8 cellular contexts compared by ENCODE assay signal in the genomic region with DNA sequence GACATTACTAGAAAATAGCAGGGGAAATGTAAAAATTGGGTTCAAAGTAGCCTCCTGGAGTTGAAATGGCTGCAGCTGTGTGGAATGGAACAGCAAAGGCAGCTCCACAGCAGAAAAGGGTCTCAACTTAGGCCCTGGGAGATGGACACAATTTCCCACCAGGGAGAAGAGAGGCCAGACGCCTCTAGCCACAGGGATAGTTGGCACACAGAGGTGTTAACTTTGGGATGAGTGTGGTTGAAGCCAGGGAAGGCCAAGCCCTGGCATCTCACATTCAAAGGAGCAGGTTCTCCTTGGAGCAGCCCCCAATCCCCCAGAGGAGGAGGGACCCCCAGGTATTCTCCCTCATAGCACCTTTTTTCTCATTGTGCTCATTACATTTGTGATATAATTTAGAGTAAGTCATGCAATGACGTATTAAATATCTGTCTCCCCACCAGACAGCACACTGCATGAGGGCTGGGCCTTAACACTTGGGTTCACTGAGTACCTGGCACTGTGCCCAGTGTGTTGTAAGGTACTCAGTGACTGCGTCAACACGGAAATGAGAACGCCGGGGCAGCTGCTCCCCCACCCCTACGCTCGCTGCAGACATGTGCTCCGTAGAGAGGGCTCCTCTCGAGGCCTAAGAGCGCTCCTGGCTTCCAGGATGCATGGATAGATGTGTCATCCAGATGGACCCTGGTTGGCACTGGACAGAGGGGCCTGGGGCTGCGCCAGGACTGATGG.
A peak's percentile ranks its signal among the peaks of the same experiment; 100 is the strongest.
DNase-seq lines count a peak whose midpoint lies in the region; FAIRE-seq and TF ChIP-seq lines count a peak whose summit lies in the region.

No MANE protein-coding gene starts in this region.

- H4K5ac ChIP-seq in H9 (ENCODE audit: insufficient read length, low read depth, low read length) = no peak overlapping the region

- WGBS in H9 (ENCODE audit: extremely low coverage, insufficient read length, low lambda C conversion rate) = no CpG with 5 or more reads among the region's 12 CpGs

- H2AFZ ChIP-seq in H9 (ENCODE audit: low read length) (no peak overlapping the region), fibroblast of lung (ENCODE audit: low read length) (no peak overlapping the region), neural progenitor cell (replicated peaks) (no peak overlapping the region)

- H3K9ac ChIP-seq in H9 (ENCODE audit: extremely low read depth, insufficient read length, low read length) (no peak overlapping the region), fibroblast of lung (ENCODE audit: insufficient read depth, low read length) (no peak overlapping the region), neural progenitor cell (no peak overlapping the region)

- H3K4me3 Mint-ChIP-seq in H9 (no peak overlapping the region), neural progenitor cell (no peak overlapping the region)
- no peak overlapping the region for H3K4me3 Mint-ChIP-seq in activated T-helper 2 cell treated with anti-CD3 and anti-CD28 coated beads, Interferon-gamma antibody, Interleukin-2, Interleukin-4, amounts not matched to agents 10 μg/mL and 5 μg/mL and 100 μg/mL, durations not matched to agents 14 hours and 24 hours and 36 hours (ENCODE audit: low read depth)

- no peak overlapping the region; a peak in 1 of 7 replicates for H3K27ac Mint-ChIP-seq in H9
- no peak overlapping the region for H3K27ac Mint-ChIP-seq in activated T-helper 2 cell treated with anti-CD3 and anti-CD28 coated beads, Interferon-gamma antibody, Interleukin-2, Interleukin-4, amounts not matched to agents 10 μg/mL and 5 μg/mL and 100 μg/mL, durations not matched to agents 14 hours and 24 hours and 36 hours
- H3K27ac Mint-ChIP-seq in neural progenitor cell = no peak overlapping the region

- peaks cover 8% of the 10 kb centered on the region for H3K27me3 Mint-ChIP-seq in H9 (ENCODE audit: low read depth)
- no peaks in the 10 kb centered on the region for H3K27me3 Mint-ChIP-seq in activated T-helper 2 cell treated with anti-CD3 and anti-CD28 coated beads, Interferon-gamma antibody, Interleukin-2, Interleukin-4, amounts not matched to agents 10 μg/mL and 5 μg/mL and 100 μg/mL, durations not matched to agents 14 hours and 24 hours and 36 hours (ENCODE audit: low read depth)
- peaks cover 3% of the 10 kb centered on the region for H3K27me3 Mint-ChIP-seq in neural progenitor cell (ENCODE audit: insufficient read depth, low read depth)

- intact Hi-C loops in activated T-helper 2 cell treated with anti-CD3 and anti-CD28 coated beads, Interferon-gamma antibody, Interleukin-2, Interleukin-4, amounts not matched to agents 10 μg/mL and 5 μg/mL and 100 μg/mL, durations not matched to agents 14 hours and 24 hours and 36 hours (cut with micrococcal nuclease) = no loop called here

- H2BK120ac ChIP-seq in H9 (ENCODE audit: low read depth, low read length, poor library complexity, severe bottlenecking) = no peak overlapping the region

- H3K79me2 ChIP-seq in H9 (ENCODE audit: insufficient read depth, low read length) (no peaks in the 10 kb centered on the region), fibroblast of lung (ENCODE audit: control insufficient read depth, insufficient read depth, low read length) (no peaks in the 10 kb centered on the region), neural progenitor cell (ENCODE audit: low read depth) (no peaks in the 10 kb centered on the region)

- H3K23ac ChIP-seq in H9 (ENCODE audit: insufficient read length, low read depth, low read length) = no peak overlapping the region

- H3K18ac ChIP-seq in H9 (ENCODE audit: insufficient read length, low read depth, low read length) = no peak overlapping the region

- no peak overlapping the region for H4K8ac ChIP-seq in H9 (replicated peaks; ENCODE audit: insufficient read length, low read depth, low read length)

- H3K4me1 Mint-ChIP-seq in H9 (peaks cover 24 to 32% of the 10 kb centered on the region in 2 experiments), neural progenitor cell (peaks cover 7% of the 10 kb centered on the region)
- peaks cover 12% of the 10 kb centered on the region for H3K4me1 Mint-ChIP-seq in activated T-helper 2 cell treated with anti-CD3 and anti-CD28 coated beads, Interferon-gamma antibody, Interleukin-2, Interleukin-4, amounts not matched to agents 10 μg/mL and 5 μg/mL and 100 μg/mL, durations not matched to agents 14 hours and 24 hours and 36 hours (ENCODE audit: low read depth)

- H4K20me1 ChIP-seq in H9 (ENCODE audit: control insufficient read depth, insufficient read depth, insufficient read length) = no peaks in the 10 kb centered on the region
- no peaks in the 10 kb centered on the region for H4K20me1 ChIP-seq in fibroblast of lung (ENCODE audit: control insufficient read depth, extremely low read depth, insufficient read depth, low read length)
- H4K20me1 ChIP-seq in neural progenitor cell (ENCODE audit: low read depth) = no peaks in the 10 kb centered on the region

- H3K4me2 ChIP-seq in H9 (ENCODE audit: insufficient read depth, insufficient read length, low read length) (no peak overlapping the region), fibroblast of lung (ENCODE audit: extremely low read depth, insufficient read depth, low read length) (no peak overlapping the region), neural progenitor cell (no peak overlapping the region)

- H3K4ac ChIP-seq in H9 (ENCODE audit: low read depth, low read length) = no peak overlapping the region

- no peaks in the 10 kb centered on the region for H3K79me1 ChIP-seq in H9 (ENCODE audit: insufficient read depth, low read depth, low read length, poor library complexity, severe bottlenecking)

- no peaks in the 10 kb centered on the region for H3K27me3 ChIP-seq in H9 (ENCODE audit: insufficient read depth, low read length)
- no peaks in the 10 kb centered on the region for H3K27me3 ChIP-seq in fibroblast of lung (ENCODE audit: control insufficient read depth, insufficient read depth, low read length)
- H3K27me3 ChIP-seq in neural progenitor cell = no peaks in the 10 kb centered on the region

- H3K27ac ChIP-seq in H9 (ENCODE audit: insufficient read length, low read depth, low read length) = no peak overlapping the region
- no peak overlapping the region for H3K27ac ChIP-seq in fibroblast of lung (ENCODE audit: insufficient read depth, low read length)
- no peak overlapping the region for H3K27ac ChIP-seq in neural progenitor cell

- H2BK20ac ChIP-seq in H9 (ENCODE audit: low read depth, low read length, poor library complexity, severe bottlenecking) = no peak overlapping the region

- H3K9me3 ChIP-seq in H9 (ENCODE audit: control insufficient read depth, low read depth, low read length) = no peaks in the 10 kb centered on the region
- no peaks in the 10 kb centered on the region for H3K9me3 ChIP-seq in fibroblast of lung (ENCODE audit: control insufficient read depth, insufficient read depth, low read depth, low read length)
- H3K9me3 ChIP-seq in neural progenitor cell (ENCODE audit: low read depth) = no peaks in the 10 kb centered on the region

- H2BK12ac ChIP-seq in H9 (ENCODE audit: insufficient read length, low read depth, low read length) = no peak overlapping the region

- H3K56ac ChIP-seq in H9 (ENCODE audit: insufficient read length, low read depth, low read length) = no peak overlapping the region

- peaks cover 7% of the 10 kb centered on the region; the same call in 1 of the 2 replicates for H3K4me1 ChIP-seq in H9 (ENCODE audit: insufficient read depth, low read length)
- H3K4me1 ChIP-seq in fibroblast of lung (ENCODE audit: control insufficient read depth, extremely low read depth, insufficient read depth, low read length) = peaks cover 7% of the 10 kb centered on the region
- peaks cover 20% of the 10 kb centered on the region for H3K4me1 ChIP-seq in neural progenitor cell

- H3K9me3 Mint-ChIP-seq in H9 (no peaks in the 10 kb centered on the region), neural progenitor cell (no peaks in the 10 kb centered on the region)
- H3K9me3 Mint-ChIP-seq in activated T-helper 2 cell treated with anti-CD3 and anti-CD28 coated beads, Interferon-gamma antibody, Interleukin-2, Interleukin-4, amounts not matched to agents 10 μg/mL and 5 μg/mL and 100 μg/mL, durations not matched to agents 14 hours and 24 hours and 36 hours = no peaks in the 10 kb centered on the region

- no peak overlapping the region for H2AK5ac ChIP-seq in H9 (ENCODE audit: insufficient read length, low read length)

- no peak overlapping the region for H2BK5ac ChIP-seq in H9 (ENCODE audit: insufficient read length, low read length)

- no peak for FAIRE-seq in GM19239 (lab: Jason Lieb, UNC)

- peak; percentile 22 for DNase-seq in H9
- peak; percentile 89 for DNase-seq in NCI-H748 treated with DMSO at 0.1 percent for 48 hours (lab: John Stamatoyannopoulos, UW)
- DNase-seq in fibroblast of lung (ENCODE audit: low read depth in 2 of 2) = peak; percentile 78 to 95
- peak; percentile 88 for DNase-seq in retinal pigment epithelial cell (ENCODE audit: low read depth)
- no peak for DNase-seq in NCI-H1694 (lab: John Stamatoyannopoulos, UW)
- DNase-seq in activated T-helper 2 cell treated with anti-CD3 and anti-CD28 coated beads, Interferon-gamma antibody, Interleukin-2, Interleukin-4, amounts not matched to agents 10 μg/mL and 5 μg/mL and 100 μg/mL, durations not matched to agents 14 hours and 24 hours and 36 hours (ENCODE audit: low spot score) = no peak
- DNase-seq in GM19239 (ENCODE audit: insufficient read length, low spot score) = no peak
- DNase-seq in neural progenitor cell (ENCODE audit: low spot score) = no peak

- no peak overlapping the region for H2BK15ac ChIP-seq in H9 (ENCODE audit: low read depth, low read length)

- TF ChIP-seq CTCF in H9 (conservative IDR thresholded peaks at IDR 0.05) = no peak
- no peak for TF ChIP-seq CTCF in fibroblast of lung (conservative IDR thresholded peaks at IDR 0.05 in 1 of 2, IDR thresholded peaks at IDR 0.05 in 1 of 2; ENCODE audit: low read depth in 1 of 2, low read length in 2 of 2)
- TF ChIP-seq CTCF in retinal pigment epithelial cell (conservative IDR thresholded peaks at IDR 0.05; ENCODE audit: low read depth, low read length) = no peak
- TF ChIP-seq CTCF in neural progenitor cell (IDR thresholded peaks at IDR 0.05) = no peak

- no peaks in the 10 kb centered on the region for H3K36me3 ChIP-seq in fibroblast of lung (ENCODE audit: control insufficient read depth, insufficient read depth, low read length)
- no peaks in the 10 kb centered on the region for H3K36me3 ChIP-seq in neural progenitor cell

- H3T11ph ChIP-seq in H9 (ENCODE audit: low read length) = no peak overlapping the region

- H4K91ac ChIP-seq in H9 (ENCODE audit: insufficient read length, low read depth, low read length) = no peak overlapping the region

- H3K23me2 ChIP-seq in H9 (ENCODE audit: insufficient read length, low read depth, low read length, poor library complexity, severe bottlenecking) = no peaks in the 10 kb centered on the region

- H3K36me3 Mint-ChIP-seq in H9 (ENCODE audit: insufficient read depth in 1 of 3, low read depth in 3 of 3) (no peaks in the 10 kb centered on the region), neural progenitor cell (no peaks in the 10 kb centered on the region)
- H3K36me3 Mint-ChIP-seq in activated T-helper 2 cell treated with anti-CD3 and anti-CD28 coated beads, Interferon-gamma antibody, Interleukin-2, Interleukin-4, amounts not matched to agents 10 μg/mL and 5 μg/mL and 100 μg/mL, durations not matched to agents 14 hours and 24 hours and 36 hours (ENCODE audit: low read depth) = no peaks in the 10 kb centered on the region

- no peak overlapping the region for H3K14ac ChIP-seq in H9 (ENCODE audit: insufficient read depth, low read length)

- H3K4me3 ChIP-seq in fibroblast of lung (replicated peaks in 1 of 4; ENCODE audit: control extremely low read depth in 1 of 4, insufficient read depth in 1 of 4, low read depth in 3 of 4, low read length in 4 of 4) (no peak overlapping the region), retinal pigment epithelial cell (ENCODE audit: low read length) (no peak overlapping the region), neural progenitor cell (no peak overlapping the region)

- H3F3A ChIP-seq in neural progenitor cell (ENCODE audit: low read depth) = peaks cover 3% of the 10 kb centered on the region

Comparison
In these comparisons a context has a peak if more than half of its experiments do, and no peak if none do; other contexts are left out.
1. DNase-seq: peak in H9 (single experiment), NCI-H748 treated with DMSO at 0.1 percent for 48 hours (single experiment), fibroblast of lung (2 of 2) and retinal pigment epithelial cell (single experiment); none in NCI-H1694 (single experiment), activated T-helper 2 cell treated with anti-CD3 and anti-CD28 coated beads, Interferon-gamma antibody, Interleukin-2, Interleukin-4, amounts not matched to agents 10 μg/mL and 5 μg/mL and 100 μg/mL, durations not matched to agents 14 hours and 24 hours and 36 hours (single experiment), GM19239 (single experiment) and neural progenitor cell (single experiment).